24 cellular contexts compared by ENCODE assay signal in the genomic region with DNA sequence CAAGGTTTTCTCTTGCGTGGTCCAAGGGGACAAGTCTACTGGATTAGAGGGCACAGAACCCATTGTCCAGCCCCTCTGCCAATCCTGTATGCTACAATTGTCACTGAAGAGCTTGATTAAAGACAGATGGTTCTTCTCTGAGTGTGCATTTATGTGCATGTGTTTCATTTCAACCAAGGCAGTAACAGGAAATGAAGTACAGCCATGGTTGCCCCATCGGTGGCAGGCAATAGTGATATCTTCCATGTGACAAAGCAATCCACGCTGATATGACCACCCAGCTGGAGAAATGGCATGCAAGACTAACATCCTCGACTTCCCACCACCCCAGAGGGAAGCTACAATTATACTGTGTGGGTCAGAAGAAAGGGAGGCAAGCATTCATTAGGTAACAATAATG.
DNase-seq lines count a peak whose midpoint lies in the region; ATAC-seq and TF ChIP-seq lines count a peak whose summit lies in the region.
"Had no signal": no experiment of that assay in that cellular context is flagged by ENCODE, and none has a peak within 500 bp of the region (broad histone marks: within the 10 kb centered on the region; RNA-seq: fewer than 3 reads in every experiment).

No MANE protein-coding gene starts in this region.

- no peak for ATAC-seq in HG03565 (IDR thresholded peaks at IDR 0.05; ENCODE audit: unreplicated experiment)
- no peak for ATAC-seq in stimulated activated naive CD8-positive, alpha-beta T cell treated with anti-CD3 and anti-CD28 coated beads, Interleukin-15, Interleukin-2, amounts not matched to agents 100 U/mL and 50 U/mL, for 24 hours
- ATAC-seq: CD8-positive, alpha-beta T cell; GM23338; Right ventricle myocardium inferior had no signal

- DNase-seq in AG08395 (ENCODE audit: low spot score) (peak; percentile 31), EH (ENCODE audit: low read depth) (peak; percentile 72), RPMI7951 (ENCODE audit: low read depth) (peak; percentile 61), fibroblast of mammary gland (ENCODE audit: low read depth) (peak; percentile 41), SHP77 treated with DMSO at 0.1 percent for 48 hours (lab: John Stamatoyannopoulos, UW) (no peak), NCI-H2107 (lab: John Stamatoyannopoulos, UW) (no peak)
- DNase-seq in stimulated activated naive CD8-positive, alpha-beta T cell treated with anti-CD3 and anti-CD28 coated beads, Interleukin-15, Interleukin-2, amounts not matched to agents 100 U/mL and 50 U/mL, for 24 hours, result no peak
- DNase-seq: AML-193; C1 segment of cervical spinal cord; Calu3; CD8-positive, alpha-beta T cell; DMS153; EL; GF-D8; HCEC 1CT; NCI-H1092 treated with DMSO at 0.1 percent for 48 hours; NCI-H1436 treated with DMSO at 0.1 percent for 48 hours; NCI-H1930; NCI-H226; NCI-H524 treated with DMSO at 0.1 percent for 48 hours; NCI-H82 had no signal

- TF ChIP-seq CTCF in fibroblast of mammary gland (conservative IDR thresholded peaks at IDR 0.05; ENCODE audit: control insufficient read depth, insufficient read depth, low read depth, low read length), result no peak

- no peak overlapping the region for H3K4me3 ChIP-seq in fibroblast of mammary gland (ENCODE audit: control insufficient read depth, low read depth, low read length)
- H3K4me3 ChIP-seq: GM23338 had no signal

Comparison
In these comparisons a context has a peak if more than half of its experiments do, and no peak if none do; other contexts are left out.
1. DNase-seq: peak in AG08395 (single experiment), EH (single experiment), RPMI7951 (single experiment) and fibroblast of mammary gland (single experiment); none in SHP77 treated with DMSO at 0.1 percent for 48 hours (single experiment), stimulated activated naive CD8-positive, alpha-beta T cell treated with anti-CD3 and anti-CD28 coated beads, Interleukin-15, Interleukin-2, amounts not matched to agents 100 U/mL and 50 U/mL, for 24 hours (single experiment) and NCI-H2107 (single experiment).